In genomic region chr20:9686455-9686854, GRCh38 we compare ENCODE assay signal across 36 cellular contexts.
"Had no signal": no experiment of that assay in that cellular context is flagged by ENCODE, and none has a peak within 500 bp of the region (broad histone marks: within the 10 kb centered on the region; RNA-seq: fewer than 3 reads in every experiment).

No MANE protein-coding gene starts in this region.

- ATAC-seq: activated CD8-positive, alpha-beta T cell treated with anti-CD3 and anti-CD28 coated beads for 36 hours; activated T-cell treated with anti-CD3 and anti-CD28 coated beads, Interleukin-2, amount 50 U/mL, for 72 hours; activated T-helper 17 cell treated with anti-CD3 and anti-CD28 coated beads, Interleukin-2, amount 50 U/mL, for 72 hours; PC-3; Right ventricle myocardium inferior had no signal

- H3K9me3 ChIP-seq: MG63 had no signal

- H3K4me3 Mint-ChIP-seq: activated CD8-positive, alpha-beta T cell treated with anti-CD3 and anti-CD28 coated beads for 36 hours; activated naive CD8-positive, alpha-beta T cell treated with anti-CD3 and anti-CD28 coated beads for 36 hours; activated T-cell treated with anti-CD3 and anti-CD28 coated beads, Interleukin-2, amount 50 U/mL, for 72 hours; activated T-helper 17 cell treated with anti-CD3 and anti-CD28 coated beads, Interleukin-2, amount 50 U/mL, for 72 hours had no signal

- H3K36me3 ChIP-seq: brain microvascular endothelial cell, cardiac muscle cell, MG63 had no signal

- H3K27ac Mint-ChIP-seq: activated CD8-positive, alpha-beta T cell treated with anti-CD3 and anti-CD28 coated beads for 36 hours; activated naive CD8-positive, alpha-beta T cell treated with anti-CD3 and anti-CD28 coated beads for 36 hours; activated T-cell treated with anti-CD3 and anti-CD28 coated beads, Interleukin-2, amount 50 U/mL, for 72 hours; activated T-helper 17 cell treated with anti-CD3 and anti-CD28 coated beads, Interleukin-2, amount 50 U/mL, for 72 hours had no signal

- H3K4me1 Mint-ChIP-seq: activated naive CD8-positive, alpha-beta T cell treated with anti-CD3 and anti-CD28 coated beads for 36 hours; activated T-helper 17 cell treated with anti-CD3 and anti-CD28 coated beads, Interleukin-2, amount 50 U/mL, for 72 hours had no signal

- H3K27ac ChIP-seq: brain microvascular endothelial cell, cardiac muscle cell, RWPE1, VCaP had no signal

- H3K9me3 Mint-ChIP-seq: activated CD8-positive, alpha-beta T cell treated with anti-CD3 and anti-CD28 coated beads for 36 hours; activated naive CD8-positive, alpha-beta T cell treated with anti-CD3 and anti-CD28 coated beads for 36 hours; activated T-helper 17 cell treated with anti-CD3 and anti-CD28 coated beads, Interleukin-2, amount 50 U/mL, for 72 hours had no signal

- H3K36me3 Mint-ChIP-seq: activated naive CD8-positive, alpha-beta T cell treated with anti-CD3 and anti-CD28 coated beads for 36 hours had no signal

- DNase-seq: activated CD4-positive, alpha-beta T cell treated with anti-CD3 and anti-CD28 coated beads for 1 hour; activated CD4-positive, alpha-beta T cell treated with anti-CD3 and anti-CD28 coated beads for 48 hours; activated CD4-positive, CD25-positive, alpha-beta regulatory T cell; activated CD8-positive, alpha-beta T cell treated with anti-CD3 and anti-CD28 coated beads for 36 hours; activated effector memory CD4-positive, alpha-beta T cell treated with anti-CD3 and anti-CD28 coated beads, Interleukin-2, amount 50 U/mL, for 16 hours; activated naive CD4-positive, alpha-beta T cell; activated naive CD4-positive, alpha-beta T cell treated with anti-CD3 and anti-CD28 coated beads, Interleukin-2, amount 50 U/mL, for 16 hours; activated naive CD8-positive, alpha-beta T cell treated with anti-CD3 and anti-CD28 coated beads for 36 hours; activated T-cell treated with anti-CD3 and anti-CD28 coated beads, Interleukin-2, amount 50 U/mL, for 1 hour; activated T-cell treated with anti-CD3 and anti-CD28 coated beads, Interleukin-2, amount 50 U/mL, for 72 hours; amniotic stem cell; aorta; brain microvascular endothelial cell; Kasumi-1; MG63; MV-4-11; NCI-H1092; NCI-H146; NCI-H187; NCI-H2029 treated with DMSO at 0.1 percent for 48 hours; NCI-H2107; NCI-H2171; NCI-H510A; NCI-H526; NCI-H748 treated with DMSO at 0.1 percent for 48 hours; NK-92 treated with Interleukin-12 subunit alpha and Interleukin-12 subunit beta, amount 100 ng/mL, for 24 hours; PC-3; SW 1271; T-helper 1 cell; T-helper 2 cell; T-helper 9 cell had no signal

- H3K27me3 ChIP-seq: brain microvascular endothelial cell, cardiac muscle cell had no signal

- H3K27me3 Mint-ChIP-seq: activated CD8-positive, alpha-beta T cell treated with anti-CD3 and anti-CD28 coated beads for 36 hours; activated naive CD8-positive, alpha-beta T cell treated with anti-CD3 and anti-CD28 coated beads for 36 hours; activated T-helper 17 cell treated with anti-CD3 and anti-CD28 coated beads, Interleukin-2, amount 50 U/mL, for 72 hours had no signal

- H3K4me3 ChIP-seq: cardiac muscle cell, MG63 had no signal
